In the genomic region with DNA sequence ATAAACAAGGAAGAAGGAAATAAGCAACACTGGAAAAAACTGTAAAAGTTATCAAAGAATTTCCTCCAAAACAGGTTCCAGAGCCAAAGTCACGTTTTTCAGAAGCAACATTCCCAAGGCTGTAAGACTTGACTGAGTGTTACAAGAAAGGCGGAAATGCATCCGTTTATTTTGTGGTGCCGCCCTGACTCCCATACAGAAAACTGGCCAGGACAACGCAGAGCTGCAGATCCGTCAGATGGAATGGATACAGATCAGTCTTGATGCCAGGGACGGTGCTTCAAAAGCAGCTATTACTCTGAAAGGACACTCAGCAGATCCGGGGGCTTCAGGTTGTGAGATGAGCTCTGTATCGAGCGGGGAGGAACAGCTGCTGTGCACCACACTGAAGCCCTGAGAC, we compare ENCODE assay signal across 29 cellular contexts.
"Had no signal": no experiment of that assay in that cellular context is flagged by ENCODE, and none has a peak within 500 bp of the region (broad histone marks: within the 10 kb centered on the region; RNA-seq: fewer than 3 reads in every experiment).

No MANE protein-coding gene starts in this region.

- H3K27ac Mint-ChIP-seq: naive thymus-derived CD4-positive, alpha-beta T cell; natural killer cell; nephron; progenitor cell of endocrine pancreas; stimulated activated memory B cell treated with anti-CD40 and anti-IgM and Interleukin-4, amounts not matched to agents 10 μg/mL and 1 μg/mL and 100 μg/mL, for 72 hours; stimulated activated naive CD8-positive, alpha-beta T cell treated with anti-CD3 and anti-CD28 coated beads, Interleukin-15, amount 100 ng/mL, for 72 hours; type B pancreatic cell had no signal

- H3K36me3 Mint-ChIP-seq: naive thymus-derived CD4-positive, alpha-beta T cell; natural killer cell; stimulated activated memory B cell treated with anti-CD40 and anti-IgM and Interleukin-4, amounts not matched to agents 10 μg/mL and 1 μg/mL and 100 μg/mL, for 72 hours; type B pancreatic cell had no signal

- H3K4me3 ChIP-seq: ovary, psoas muscle, skin epidermis, smooth muscle cell, suprapubic skin, testis, tibial artery, transverse colon, vagina had no signal

- H3K9me3 ChIP-seq: ovary, psoas muscle, suprapubic skin, testis, tibial artery, transverse colon, vagina had no signal

- H3K4me1 Mint-ChIP-seq: naive thymus-derived CD4-positive, alpha-beta T cell; natural killer cell; nephron; stimulated activated memory B cell treated with anti-CD40 and anti-IgM and Interleukin-4, amounts not matched to agents 10 μg/mL and 1 μg/mL and 100 μg/mL, for 72 hours; stimulated activated naive CD8-positive, alpha-beta T cell treated with anti-CD3 and anti-CD28 coated beads, Interleukin-15, amount 100 ng/mL, for 72 hours had no signal

- H3K27me3 Mint-ChIP-seq: stimulated activated memory B cell treated with anti-CD40 and anti-IgM and Interleukin-4, amounts not matched to agents 10 μg/mL and 1 μg/mL and 100 μg/mL, for 72 hours; stimulated activated naive CD8-positive, alpha-beta T cell treated with anti-CD3 and anti-CD28 coated beads, Interleukin-15, amount 100 ng/mL, for 72 hours had no signal

- H3K36me3 ChIP-seq: ovary, suprapubic skin, tibial artery, transverse colon, vagina had no signal

- DNase-seq: naive thymus-derived CD4-positive, alpha-beta T cell; natural killer cell; occipital lobe; ovary; posterior cingulate gyrus; psoas muscle; right cardiac atrium; stimulated activated CD4-positive, alpha-beta T cell treated with anti-CD3 and anti-CD28 coated beads, Interleukin-15, amount 100 ng/mL, for 24 hours; stimulated activated CD4-positive, alpha-beta T cell treated with anti-CD3 and anti-CD28 coated beads, Interleukin-4, amount 100 ng/mL, for 1 hour; stimulated activated CD4-positive, alpha-beta T cell treated with anti-CD3 and anti-CD28 coated beads, Interleukin-4, amount 100 ng/mL, for 4 hours; stimulated activated CD8-positive, alpha-beta memory T cell treated with anti-CD3 and anti-CD28 coated beads, Interleukin-4, amount 100 ng/mL, for 48 hours; stimulated activated naive CD4-positive, alpha-beta T cell; stimulated activated naive CD8-positive, alpha-beta T cell treated with anti-CD3 and anti-CD28 coated beads, Interleukin-15, amount 100 ng/mL, for 72 hours; stimulated activated naive CD8-positive, alpha-beta T cell treated with anti-CD3 and anti-CD28 coated beads, Interleukin-15, Interleukin-2, amounts not matched to agents 100 U/mL and 50 U/mL, for 24 hours; substantia nigra; testis; tibial artery; transverse colon had no signal

- FAIRE-seq: urothelium cell line had no signal

- H2AFZ ChIP-seq: parathyroid adenoma had no signal

- ATAC-seq: naive thymus-derived CD4-positive, alpha-beta T cell; natural killer cell; psoas muscle; sciatic nerve; stimulated activated memory B cell treated with anti-CD40 and anti-IgM and Interleukin-4, amounts not matched to agents 10 μg/mL and 1 μg/mL and 100 μg/mL, for 72 hours; stimulated activated naive CD8-positive, alpha-beta T cell treated with anti-CD3 and anti-CD28 coated beads, Interleukin-15, amount 100 ng/mL, for 72 hours; stimulated activated naive CD8-positive, alpha-beta T cell treated with anti-CD3 and anti-CD28 coated beads, Interleukin-15, Interleukin-2, amounts not matched to agents 100 U/mL and 50 U/mL, for 24 hours had no signal

- H3K4me3 Mint-ChIP-seq: naive thymus-derived CD4-positive, alpha-beta T cell; natural killer cell; nephron; stimulated activated memory B cell treated with anti-CD40 and anti-IgM and Interleukin-4, amounts not matched to agents 10 μg/mL and 1 μg/mL and 100 μg/mL, for 72 hours; stimulated activated naive CD8-positive, alpha-beta T cell treated with anti-CD3 and anti-CD28 coated beads, Interleukin-15, amount 100 ng/mL, for 72 hours; type B pancreatic cell had no signal

- H3K79me2 ChIP-seq: parathyroid adenoma had no signal

- H3K4me2 ChIP-seq: smooth muscle cell had no signal

- H3K27ac ChIP-seq: ovary, parathyroid adenoma, psoas muscle, skin epidermis, suprapubic skin, testis, tibial artery, transverse colon, vagina had no signal

- H3K27me3 ChIP-seq: ovary, suprapubic skin, testis, transverse colon, vagina had no signal

- H3K9ac ChIP-seq: parathyroid adenoma had no signal

- H3K9me3 Mint-ChIP-seq: natural killer cell; nephron; stimulated activated memory B cell treated with anti-CD40 and anti-IgM and Interleukin-4, amounts not matched to agents 10 μg/mL and 1 μg/mL and 100 μg/mL, for 72 hours; stimulated activated naive CD8-positive, alpha-beta T cell treated with anti-CD3 and anti-CD28 coated beads, Interleukin-15, amount 100 ng/mL, for 72 hours had no signal

- H3K4me1 ChIP-seq: parathyroid adenoma, psoas muscle, suprapubic skin, testis, tibial artery, transverse colon, vagina had no signal
